Comparison of ENCODE assay signal across 18 cellular contexts in genomic region chr13:91922969-91923592, GRCh38.
A peak's percentile ranks its signal among the peaks of the same experiment; 100 is the strongest.
DNase-seq lines count a peak whose midpoint lies in the region; ATAC-seq, FAIRE-seq and TF ChIP-seq lines count a peak whose summit lies in the region.
"Had no signal": no experiment of that assay in that cellular context is flagged by ENCODE, and none has a peak within 500 bp of the region (broad histone marks: within the 10 kb centered on the region; RNA-seq: fewer than 3 reads in every experiment).

No MANE protein-coding gene starts in this region.

- H3K4me3 Mint-ChIP-seq in nephron progenitor cell, result no peak overlapping the region
- no peak overlapping the region for H3K4me3 Mint-ChIP-seq in activated CD8-positive, alpha-beta T cell treated with anti-CD3 and anti-CD28 coated beads, Interleukin-2, amount 10 ng/mL, durations not matched to agents 7 days and 5 days
- H3K4me3 Mint-ChIP-seq: activated CD8-positive, alpha-beta memory T cell treated with anti-CD3 and anti-CD28 coated beads, Interleukin-2, amount 10 ng/mL, durations not matched to agents 7 days and 5 days; activated naive CD4-positive, alpha-beta T cell treated with anti-CD3 and anti-CD28 coated beads for 36 hours; CD4-positive, alpha-beta memory T cell had no signal

- no peaks in the 10 kb centered on the region for H3K4me1 Mint-ChIP-seq in nephron progenitor cell
- no peaks in the 10 kb centered on the region for H3K4me1 Mint-ChIP-seq in activated CD8-positive, alpha-beta T cell treated with anti-CD3 and anti-CD28 coated beads, Interleukin-2, amount 10 ng/mL, durations not matched to agents 7 days and 5 days (ENCODE audit: low read depth)
- H3K4me1 Mint-ChIP-seq: activated CD8-positive, alpha-beta memory T cell treated with anti-CD3 and anti-CD28 coated beads, Interleukin-2, amount 10 ng/mL, durations not matched to agents 7 days and 5 days; CD4-positive, alpha-beta memory T cell had no signal

- H3K27me3 Mint-ChIP-seq in nephron progenitor cell (ENCODE audit: low read depth, poor library complexity), result no peaks in the 10 kb centered on the region
- no peaks in the 10 kb centered on the region for H3K27me3 Mint-ChIP-seq in activated CD8-positive, alpha-beta T cell treated with anti-CD3 and anti-CD28 coated beads, Interleukin-2, amount 10 ng/mL, durations not matched to agents 7 days and 5 days (ENCODE audit: low read depth)
- H3K27me3 Mint-ChIP-seq: activated CD8-positive, alpha-beta memory T cell treated with anti-CD3 and anti-CD28 coated beads, Interleukin-2, amount 10 ng/mL, durations not matched to agents 7 days and 5 days; CD4-positive, alpha-beta memory T cell had no signal

- POLR2A ChIA-PET in activated CD8-positive, alpha-beta T cell treated with anti-CD3 and anti-CD28 coated beads, Interleukin-2, amount 10 ng/mL, durations not matched to agents 7 days and 5 days (lab: Charles Lee), result no interaction called here

- H3K9me3 Mint-ChIP-seq in nephron progenitor cell, result no peaks in the 10 kb centered on the region
- H3K9me3 Mint-ChIP-seq in activated CD8-positive, alpha-beta T cell treated with anti-CD3 and anti-CD28 coated beads, Interleukin-2, amount 10 ng/mL, durations not matched to agents 7 days and 5 days (ENCODE audit: insufficient read depth), result no peaks in the 10 kb centered on the region

- no peak overlapping the region for H3K27ac Mint-ChIP-seq in nephron progenitor cell
- H3K27ac Mint-ChIP-seq in activated CD8-positive, alpha-beta T cell treated with anti-CD3 and anti-CD28 coated beads, Interleukin-2, amount 10 ng/mL, durations not matched to agents 7 days and 5 days, result no peak overlapping the region
- H3K27ac Mint-ChIP-seq: activated CD8-positive, alpha-beta memory T cell treated with anti-CD3 and anti-CD28 coated beads, Interleukin-2, amount 10 ng/mL, durations not matched to agents 7 days and 5 days; activated naive CD4-positive, alpha-beta T cell treated with anti-CD3 and anti-CD28 coated beads for 36 hours; CD4-positive, alpha-beta memory T cell had no signal

- in situ Hi-C loops in KBM-7 (cut with MboI; ENCODE audit: low pct_unique_long_range_greater_than_20kb, low sequenced_read_pairs) (no loop called here), astrocyte of the cerebellum (cut with HindIII; ENCODE audit: low sequenced_read_pairs) (no loop called here)

- CTCF ChIA-PET in activated CD8-positive, alpha-beta T cell treated with anti-CD3 and anti-CD28 coated beads, Interleukin-2, amount 10 ng/mL, durations not matched to agents 7 days and 5 days (lab: Charles Lee), result no interaction called here

- DNase-seq in KBM-7 (peak; percentile 9), astrocyte of the cerebellum (ENCODE audit: low read depth) (no peak), nephron progenitor cell (no peak), H54 (ENCODE audit: insufficient read length, low spot score) (no peak), hippocampal formation (lab: John Stamatoyannopoulos, UW) (no peak), T-helper 9 cell (no peak)
- no peak for DNase-seq in activated CD8-positive, alpha-beta T cell treated with anti-CD3 and anti-CD28 coated beads, Interleukin-2, amount 10 ng/mL, durations not matched to agents 7 days and 5 days
- DNase-seq: activated CD8-positive, alpha-beta memory T cell treated with anti-CD3 and anti-CD28 coated beads, Interleukin-2, amount 10 ng/mL, durations not matched to agents 7 days and 5 days; activated naive CD4-positive, alpha-beta T cell treated with anti-CD3 and anti-CD28 coated beads for 36 hours; CD4-positive, alpha-beta memory T cell; MM.1S; NCI-H510A; nucleus accumbens had no signal

- FAIRE-seq in H54 (lab: Jason Lieb, UNC), result no peak
- FAIRE-seq: G401.6, TTC549 had no signal

- no peaks in the 10 kb centered on the region for H3K36me3 Mint-ChIP-seq in nephron progenitor cell (ENCODE audit: low read depth)
- no peaks in the 10 kb centered on the region for H3K36me3 Mint-ChIP-seq in activated CD8-positive, alpha-beta T cell treated with anti-CD3 and anti-CD28 coated beads, Interleukin-2, amount 10 ng/mL, durations not matched to agents 7 days and 5 days (ENCODE audit: low read depth)
- H3K36me3 Mint-ChIP-seq: activated CD8-positive, alpha-beta memory T cell treated with anti-CD3 and anti-CD28 coated beads, Interleukin-2, amount 10 ng/mL, durations not matched to agents 7 days and 5 days; CD4-positive, alpha-beta memory T cell had no signal

- TF ChIP-seq CTCF in GM12874 (IDR thresholded peaks at IDR 0.05; ENCODE audit: insufficient read depth, low read depth, low read length) (peak; percentile 25; the same call in 1 of the 2 replicates), astrocyte of the cerebellum (IDR thresholded peaks at IDR 0.05; ENCODE audit: low read depth, low read length, missing control alignments) (peak; percentile 21), nephron progenitor cell (IDR thresholded peaks at IDR 0.05) (peak; percentile 38)

- no peak overlapping the region for H3K4me3 ChIP-seq in astrocyte of the cerebellum (ENCODE audit: low read depth, low read length)
- H3K4me3 ChIP-seq: esophagus muscularis mucosa had no signal

- no peak for TF ChIP-seq POLR2A in H54 (IDR thresholded peaks at IDR 0.05; ENCODE audit: low read depth, low read length)

- no peak for ATAC-seq in activated CD8-positive, alpha-beta T cell treated with anti-CD3 and anti-CD28 coated beads, Interleukin-2, amount 10 ng/mL, durations not matched to agents 7 days and 5 days
- ATAC-seq: activated CD8-positive, alpha-beta memory T cell treated with anti-CD3 and anti-CD28 coated beads, Interleukin-2, amount 10 ng/mL, durations not matched to agents 7 days and 5 days; HCT116 had no signal
